In genomic region chr2:3462493-3463104, GRCh38 we compare ENCODE assay signal across 18 cellular contexts. TPM values are rescaled to one million over a fixed set of nuclear protein-coding genes. Genes with fewer than 3 reads are reported as not detected.
A peak's percentile ranks its signal among the peaks of the same experiment; 100 is the strongest.
DNase-seq lines count a peak whose midpoint lies in the region; ATAC-seq, FAIRE-seq and TF ChIP-seq lines count a peak whose summit lies in the region.
"Had no signal": no experiment of that assay in that cellular context is flagged by ENCODE, and none has a peak within 500 bp of the region (broad histone marks: within the 10 kb centered on the region; RNA-seq: fewer than 3 reads in every experiment).

No MANE protein-coding gene starts in this region.

- H3K4me3 ChIP-seq in OCI-LY3 (ENCODE audit: low read length), result peak overlapping the region; percentile 53; the same call in 1 of the 2 replicates
- H3K4me3 ChIP-seq: adrenal gland, left lung, Peyer's patch had no signal

- H3K36me3 ChIP-seq in OCI-LY3 (replicated peaks; ENCODE audit: low read depth, low read length), result peaks cover 39% of the 10 kb centered on the region

- TF ChIP-seq CTCF in OCI-LY3 (IDR thresholded peaks at IDR 0.05; ENCODE audit: low read depth, low read length), result no peak

- no peaks in the 10 kb centered on the region for H4K20me1 ChIP-seq in OCI-LY3 (ENCODE audit: insufficient read depth, low read length)

- H3K36me3 Mint-ChIP-seq in natural killer cell treated with Interleukin-12 subunit alpha and Interleukin-12 subunit beta and Interleukin-15 and Interleukin-18, amount 100 ng/mL, for 72 hours, result peaks cover 4% of the 10 kb centered on the region

- H3K9me3 ChIP-seq in OCI-LY3 (ENCODE audit: insufficient read depth, low read length), result no peaks in the 10 kb centered on the region
- H3K9me3 ChIP-seq: adrenal gland, Caco-2, left lung, Peyer's patch had no signal

- no peaks in the 10 kb centered on the region for H3K79me2 ChIP-seq in OCI-LY3 (ENCODE audit: low read length)
- H3K79me2 ChIP-seq: parathyroid adenoma had no signal

- peak; percentile 26 for FAIRE-seq in GM12891 (lab: Jason Lieb, UNC)

- H3K4me1 Mint-ChIP-seq in natural killer cell treated with Interleukin-12 subunit alpha and Interleukin-12 subunit beta and Interleukin-15 and Interleukin-18, amount 100 ng/mL, for 72 hours (ENCODE audit: low read depth in 2 of 2), result peaks cover 6 to 8% of the 10 kb centered on the region in 2 donors

- H3K27ac Mint-ChIP-seq in natural killer cell treated with Interleukin-12 subunit alpha and Interleukin-12 subunit beta and Interleukin-15 and Interleukin-18, amount 100 ng/mL, for 72 hours, result peak overlapping the region; percentile 79 to 93

- H2AFZ ChIP-seq in OCI-LY3 (ENCODE audit: low read depth, low read length), result no peak overlapping the region
- H2AFZ ChIP-seq: parathyroid adenoma had no signal

- H3K27me3 Mint-ChIP-seq in natural killer cell treated with Interleukin-12 subunit alpha and Interleukin-12 subunit beta and Interleukin-15 and Interleukin-18, amount 100 ng/mL, for 72 hours, result no peaks in the 10 kb centered on the region
- H3K27me3 Mint-ChIP-seq: stimulated activated naive CD8-positive, alpha-beta T cell treated with anti-CD3 and anti-CD28 coated beads, Interleukin-15, amount 100 ng/mL, for 72 hours had no signal

- H3K9me3 Mint-ChIP-seq in natural killer cell treated with Interleukin-12 subunit alpha and Interleukin-12 subunit beta and Interleukin-15 and Interleukin-18, amount 100 ng/mL, for 72 hours, result no peaks in the 10 kb centered on the region
- H3K9me3 Mint-ChIP-seq: stimulated activated naive CD8-positive, alpha-beta T cell treated with anti-CD3 and anti-CD28 coated beads, Interleukin-15, amount 100 ng/mL, for 72 hours had no signal

- H3K9ac ChIP-seq in OCI-LY3 (ENCODE audit: low read length), result peak overlapping the region; percentile 14
- H3K9ac ChIP-seq: parathyroid adenoma had no signal

- no peak overlapping the region for H3K4me3 Mint-ChIP-seq in natural killer cell treated with Interleukin-12 subunit alpha and Interleukin-12 subunit beta and Interleukin-15 and Interleukin-18, amount 100 ng/mL, for 72 hours
- H3K4me3 Mint-ChIP-seq: stimulated activated naive CD8-positive, alpha-beta T cell treated with anti-CD3 and anti-CD28 coated beads, Interleukin-15, amount 100 ng/mL, for 72 hours had no signal

- no peak for TF ChIP-seq POLR2A in GM12891 (IDR thresholded peaks at IDR 0.05; ENCODE audit: low read depth, low read length)

- peak; percentile 12 for ATAC-seq in GM21528 (IDR thresholded peaks at IDR 0.05; ENCODE audit: low FRiP score, unreplicated experiment)
- ATAC-seq in natural killer cell treated with Interleukin-12 subunit alpha and Interleukin-12 subunit beta and Interleukin-15 and Interleukin-18, amount 100 ng/mL, for 72 hours, result no peak

- DNase-seq in GM12891 (ENCODE audit: insufficient read length, low spot score) (no peak), HT-29 (ENCODE audit: low spot score) (no peak), NCI-H2107 treated with DMSO at 0.1 percent for 48 hours (lab: John Stamatoyannopoulos, UW; ENCODE audit: unreplicated experiment) (no peak), medulla oblongata (ENCODE audit: extremely low spot score) (no peak), GM19238 (ENCODE audit: insufficient read length, low spot score) (no peak)
- no peak for DNase-seq in natural killer cell treated with Interleukin-12 subunit alpha and Interleukin-12 subunit beta and Interleukin-15 and Interleukin-18, amount 100 ng/mL, for 72 hours (ENCODE audit: low spot score)
- DNase-seq: activated CD8-positive, alpha-beta memory T cell treated with anti-CD3 and anti-CD28 coated beads, Interleukin-2, amount 50 U/mL, for 4 hours; effector CD8-positive, alpha-beta T cell; NCI-H187 treated with DMSO at 0.1 percent for 48 hours; T1000 had no signal

- peak overlapping the region; percentile 83 for H3K27ac ChIP-seq in OCI-LY3 (ENCODE audit: low read length)
- H3K27ac ChIP-seq: left lung, parathyroid adenoma had no signal

- peaks cover 24% of the 10 kb centered on the region for H3K4me1 ChIP-seq in OCI-LY3 (ENCODE audit: low read length)
- H3K4me1 ChIP-seq: parathyroid adenoma, Peyer's patch had no signal

- peak overlapping the region; percentile 72 for H3K4me2 ChIP-seq in OCI-LY3 (ENCODE audit: low read length)

- no peaks in the 10 kb centered on the region for H3K27me3 ChIP-seq in OCI-LY3 (ENCODE audit: low read depth, low read length)
- H3K27me3 ChIP-seq: adrenal gland, left lung, Peyer's patch had no signal

TF ChIP-seq in GM12891, 5 proteins besides CTCF, POLR2A, EP300 and RAD21:
- TF ChIP-seq TAF1 (IDR thresholded peaks at IDR 0.05; ENCODE audit: low read depth, low read length) (no peak), POLR2AphosphoS5 (IDR thresholded peaks at IDR 0.05; ENCODE audit: low read depth, low read length) (no peak), PAX5 (IDR thresholded peaks at IDR 0.05; ENCODE audit: insufficient read depth, low read length, severe bottlenecking) (no peak), SPI1 (IDR thresholded peaks at IDR 0.05; ENCODE audit: low read depth, low read length) (no peak), POU2F2 (IDR thresholded peaks at IDR 0.05; ENCODE audit: low read depth, low read length) (no peak)

RNA-seq across cellular contexts. Expression of gene ADI1, which starts 56.7 kb away (rescaled TPM):
- polyA plus RNA-seq in GM12891 (2012; ENCODE audit: low read depth, missing spikeins), result 16.1 TPM
- 10 to 100 TPM; 23.6 to 24.7 TPM for total RNA-seq in natural killer cell treated with Interleukin-12 subunit alpha and Interleukin-12 subunit beta and Interleukin-15 and Interleukin-18, amount 100 ng/mL, for 72 hours
- 41.7 and 47.4 TPM in 2 replicates for total RNA-seq in HT-29 (2014; rRNA removed; shearing (Covaris generic))
